In genomic region chr3:73471986-73472385, GRCh38 we compare ENCODE assay signal across 20 cellular contexts.
DNase-seq lines count a peak whose midpoint lies in the region; ATAC-seq and TF ChIP-seq lines count a peak whose summit lies in the region.
"Had no signal": no experiment of that assay in that cellular context is flagged by ENCODE, and none has a peak within 500 bp of the region (broad histone marks: within the 10 kb centered on the region; RNA-seq: fewer than 3 reads in every experiment).

No MANE protein-coding gene starts in this region.

- intact Hi-C loops in Right ventricle myocardium superior (cut with DNase I) = no loop called here

- peak overlapping the region; percentile 77 to 87 (median 80) for H3K27ac Mint-ChIP-seq in nephron
- H3K27ac Mint-ChIP-seq in type B pancreatic cell = no peak overlapping the region
- H3K27ac Mint-ChIP-seq: CD8-positive, alpha-beta memory T cell; HFFc6 had no signal

- H3K27me3 Mint-ChIP-seq in nephron (ENCODE audit: low read depth) (no peaks in the 10 kb centered on the region), type B pancreatic cell (peaks cover 3% of the 10 kb centered on the region)
- H3K27me3 Mint-ChIP-seq: CD8-positive, alpha-beta memory T cell had no signal

- ATAC-seq in SK-N-SH treated with all-trans-retinoic acid at 6 μM for 48 hours (peak; percentile 33; the same call in 1 of the 3 replicates), Right ventricle myocardium superior (ENCODE audit: poor library complexity) (peak; percentile 42), GM21737 (IDR thresholded peaks at IDR 0.05; ENCODE audit: unreplicated experiment) (no peak)
- ATAC-seq: A549 had no signal

- peaks cover 62% of the 10 kb centered on the region for H3K4me1 Mint-ChIP-seq in nephron
- peaks cover 62% of the 10 kb centered on the region for H3K4me1 Mint-ChIP-seq in type B pancreatic cell (ENCODE audit: unreplicated experiment)
- H3K4me1 Mint-ChIP-seq: CD8-positive, alpha-beta memory T cell had no signal

- TF ChIP-seq CTCF in nephron (IDR thresholded peaks at IDR 0.05; ENCODE audit: unreplicated experiment in 3 of 3) = no peak
- no peak for TF ChIP-seq CTCF in type B pancreatic cell (conservative IDR thresholded peaks at IDR 0.05)

- DNase-seq in Right ventricle myocardium superior = no peak
- no peak for DNase-seq in type B pancreatic cell (ENCODE audit: extremely low spot score, unreplicated experiment)
- DNase-seq in HEK293T (ENCODE audit: extremely low spot score) = no peak
- DNase-seq in mesenteric fat pad (ENCODE audit: low spot score) = no peak
- DNase-seq: C1 segment of cervical spinal cord; CD8-positive, alpha-beta memory T cell; DMS53; EL; HFFc6; MV-4-11; NCI-H187; NCI-H2107; NCI-H226; NCI-H524; NCI-H82; OCI-M1 had no signal

- H3K36me3 Mint-ChIP-seq in nephron (ENCODE audit: low read depth) (no peaks in the 10 kb centered on the region), type B pancreatic cell (peaks cover 3% of the 10 kb centered on the region)
- H3K36me3 Mint-ChIP-seq: CD8-positive, alpha-beta memory T cell had no signal

- CTCF ChIA-PET in HEK293T (lab: Yijun Ruan, JAX) = no interaction called here

- POLR2A ChIA-PET in HEK293T (lab: Yijun Ruan, JAX) = no interaction called here

- H3K4me3 Mint-ChIP-seq in nephron = peak overlapping the region in 1 of 3 experiments; percentile 16
- H3K4me3 Mint-ChIP-seq in type B pancreatic cell = peak overlapping the region; percentile 19
- H3K4me3 Mint-ChIP-seq: CD8-positive, alpha-beta memory T cell; HFFc6 had no signal

- no peaks in the 10 kb centered on the region for H3K9me3 Mint-ChIP-seq in nephron
- H3K9me3 Mint-ChIP-seq in type B pancreatic cell = no peaks in the 10 kb centered on the region
- H3K9me3 Mint-ChIP-seq: HFFc6 had no signal

TF ChIP-seq in SK-N-SH treated with all-trans-retinoic acid at 6 μM for 48 hours, 23 proteins besides CTCF, POLR2A, EP300 and RAD21:
- no peak for TF ChIP-seq CSDC2 (CRISPR knock-in tag; IDR thresholded peaks at IDR 0.05)
- TF ChIP-seq TSHZ2 (CRISPR knock-in tag; IDR thresholded peaks at IDR 0.05) = peak; percentile 61
- TF ChIP-seq PPARA (CRISPR knock-in tag; IDR thresholded peaks at IDR 0.05; ENCODE audit: borderline replicate concordance) = peak; percentile 98

TF ChIP-seq in HEK293T, 16 proteins besides CTCF, POLR2A, EP300 and RAD21:
- no peak for TF ChIP-seq L3MBTL2 (conservative IDR thresholded peaks at IDR 0.05)
- TF ChIP-seq CTBP1 (IDR thresholded peaks at IDR 0.05; ENCODE audit: borderline replicate concordance) = no peak
TF ChIP-seq in HEK293T: peak in this region for 0.
